32 cellular contexts compared by ENCODE assay signal in genomic region chr5:29882036-29882435, GRCh38.
"Had no signal": no experiment of that assay in that cellular context is flagged by ENCODE, and none has a peak within 500 bp of the region (broad histone marks: within the 10 kb centered on the region; RNA-seq: fewer than 3 reads in every experiment).

No MANE protein-coding gene starts in this region.

- ATAC-seq: activated CD4-positive, alpha-beta T cell treated with anti-CD3 and anti-CD28 coated beads for 36 hours; activated CD4-positive, CD25-positive, alpha-beta regulatory T cell treated with anti-CD3 and anti-CD28 coated beads, Interleukin-2, amount 50 U/mL, for 24 hours; activated CD8-positive, alpha-beta memory T cell treated with anti-CD3 and anti-CD28 coated beads, Interleukin-2, amount 10 ng/mL, durations not matched to agents 7 days and 5 days; activated CD8-positive, alpha-beta T cell treated with anti-CD3 and anti-CD28 coated beads, Interleukin-2, amount 10 ng/mL, durations not matched to agents 7 days and 5 days; activated naive CD8-positive, alpha-beta T cell treated with anti-CD3 and anti-CD28 coated beads, Interleukin-2, amount 50 U/mL, for 24 hours; body of pancreas had no signal

- H3K27me3 ChIP-seq: body of pancreas, brain microvascular endothelial cell, breast epithelium had no signal

- H3K36me3 ChIP-seq: brain microvascular endothelial cell, breast epithelium had no signal

- H3K27ac ChIP-seq: body of pancreas, brain microvascular endothelial cell, breast epithelium, VCaP had no signal

- H3K9me3 ChIP-seq: breast epithelium had no signal

- H3K4me1 ChIP-seq: body of pancreas, breast epithelium had no signal

- H3K4me3 ChIP-seq: body of pancreas, breast epithelium had no signal

- FAIRE-seq: astrocyte, colon, TTC549 had no signal

- DNase-seq: activated B cell treated with CpG ODN at 0.5 μM for 24 hours; activated CD4-positive, alpha-beta memory T cell treated with anti-CD3 and anti-CD28 coated beads, Interleukin-2, amount 10 ng/mL, durations not matched to agents 7 days and 5 days; activated CD4-positive, alpha-beta T cell treated with anti-CD3 and anti-CD28 coated beads for 1 hour; activated CD4-positive, alpha-beta T cell treated with anti-CD3 and anti-CD28 coated beads for 36 hours; activated CD4-positive, alpha-beta T cell treated with anti-CD3 and anti-CD28 coated beads for 48 hours; activated CD4-positive, alpha-beta T cell treated with anti-CD3 and anti-CD28 coated beads, Interleukin-2, amount 10 ng/mL, durations not matched to agents 7 days and 5 days; activated CD4-positive, alpha-beta T cell treated with anti-CD3 and anti-CD28 coated beads, Interleukin-2, amount 50 U/mL, for 48 hours; activated CD8-positive, alpha-beta memory T cell treated with anti-CD3 and anti-CD28 coated beads for 24 hours; activated CD8-positive, alpha-beta memory T cell treated with anti-CD3 and anti-CD28 coated beads, Interleukin-2, amount 10 ng/mL, durations not matched to agents 7 days and 5 days; activated CD8-positive, alpha-beta memory T cell treated with anti-CD3 and anti-CD28 coated beads, Interleukin-2, amount 50 U/mL, for 48 hours; activated CD8-positive, alpha-beta T cell treated with anti-CD3 and anti-CD28 coated beads, Interleukin-2, amount 10 ng/mL, durations not matched to agents 7 days and 5 days; activated effector memory CD4-positive, alpha-beta T cell treated with Interleukin-2 at 50 U/mL for 16 hours; activated gamma-delta T cell; activated naive CD4-positive, alpha-beta T cell treated with anti-CD3 and anti-CD28 coated beads, Interleukin-2, amount 10 ng/mL, durations not matched to agents 7 days and 5 days; activated naive CD4-positive, alpha-beta T cell treated with Interleukin-2 at 50 U/mL for 16 hours; activated naive CD8-positive, alpha-beta T cell treated with anti-CD3 and anti-CD28 coated beads, Interleukin-2, amount 10 ng/mL, durations not matched to agents 7 days and 5 days; activated naive CD8-positive, alpha-beta T cell treated with anti-CD3 and anti-CD28 coated beads, Interleukin-2, amount 50 U/mL, for 24 hours; activated T-cell treated with anti-CD3 and anti-CD28 coated beads, Interleukin-2, amount 50 U/mL, for 24 hours; activated T-cell treated with anti-CD3 and anti-CD28 coated beads, Interleukin-2, amount 50 U/mL, for 48 hours; amygdala; anterior cingulate cortex; body of pancreas; brain microvascular endothelial cell; central memory CD4-positive, alpha-beta T cell; T-helper 2 cell; T-helper 9 cell had no signal
